In the genomic region with DNA sequence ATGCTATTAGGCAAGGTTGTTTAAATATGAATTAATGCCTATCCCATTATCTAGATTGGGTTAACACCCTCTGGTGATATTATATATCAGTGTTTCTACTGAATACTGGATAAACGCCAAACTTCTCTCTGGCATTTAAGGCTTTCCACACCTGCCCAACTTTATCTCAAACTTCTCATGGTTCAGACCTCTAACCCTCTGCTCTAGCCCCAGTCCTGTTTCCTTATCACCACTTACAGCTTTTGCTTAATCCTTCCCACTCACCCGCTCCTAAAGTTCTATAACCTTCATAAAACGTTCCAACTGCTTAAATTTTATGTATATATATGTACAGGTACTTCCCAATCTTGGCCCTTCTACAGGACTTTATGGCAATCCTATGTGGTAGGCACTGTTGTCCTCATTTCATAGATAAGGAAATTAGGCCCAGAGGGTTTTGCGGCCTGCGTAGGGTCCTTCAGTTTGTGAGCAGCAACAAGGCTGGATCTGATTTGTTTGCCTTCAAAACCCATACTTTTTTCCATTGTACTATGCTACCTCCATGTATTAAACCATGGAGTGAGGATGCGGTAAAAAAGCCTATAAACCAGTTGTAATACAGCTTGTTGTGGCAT, we compare ENCODE assay signal across 9 cellular contexts. TPM values are rescaled to one million over a fixed set of nuclear protein-coding genes. Genes with fewer than 3 reads are reported as not detected.
DNase-seq lines count a peak whose midpoint lies in the region; ATAC-seq and TF ChIP-seq lines count a peak whose summit lies in the region.
"Had no signal": no experiment of that assay in that cellular context is flagged by ENCODE, and none has a peak within 500 bp of the region (broad histone marks: within the 10 kb centered on the region; RNA-seq: fewer than 3 reads in every experiment).

No MANE protein-coding gene starts in this region.

- no peak overlapping the region for H2AFZ ChIP-seq in trophoblast cell (ENCODE audit: insufficient read depth, low read length, poor library complexity)

- TF ChIP-seq CTCF in Panc1 (IDR thresholded peaks at IDR 0.05): no peak
- no peak for TF ChIP-seq CTCF in endodermal cell (conservative IDR thresholded peaks at IDR 0.05)

- H3K4me1 Mint-ChIP-seq in endodermal cell: peaks cover 28% of the 10 kb centered on the region

- ATAC-seq in Panc1 (no peak), GM21528 (IDR thresholded peaks at IDR 0.05; ENCODE audit: low FRiP score, unreplicated experiment) (no peak), HG03469 (IDR thresholded peaks at IDR 0.05; ENCODE audit: unreplicated experiment) (no peak)

- H3K4me3 Mint-ChIP-seq in endodermal cell: peak overlapping the region; percentile 72

- H3K18ac ChIP-seq in trophoblast cell (ENCODE audit: low read length): no peak overlapping the region

- H3K14ac ChIP-seq in trophoblast cell (ENCODE audit: low read length): no peak overlapping the region

- H2AK5ac ChIP-seq in trophoblast cell (ENCODE audit: low read length): no peak overlapping the region

- no peaks in the 10 kb centered on the region for H3K9me3 Mint-ChIP-seq in endodermal cell

- H3K4me3 ChIP-seq in GM08714 (ENCODE audit: low read length) (peak overlapping the region; percentile 93), Panc1 (ENCODE audit: low read depth in 2 of 2, low read length in 2 of 2) (peak overlapping the region; percentile 80 to 85), endodermal cell (ENCODE audit: low read length) (peak overlapping the region; percentile 93), trophoblast cell (ENCODE audit: low read depth, low read length) (no peak overlapping the region)

- peaks cover 8% of the 10 kb centered on the region for H3K36me3 Mint-ChIP-seq in endodermal cell (ENCODE audit: low read depth)

- H4K12ac ChIP-seq in trophoblast cell (ENCODE audit: low read depth, low read length): no peak overlapping the region

- peaks cover 27% of the 10 kb centered on the region for H3K4me1 ChIP-seq in Panc1 (ENCODE audit: control insufficient read depth, insufficient read depth, low read length)
- peaks cover 8% of the 10 kb centered on the region for H3K4me1 ChIP-seq in endodermal cell (ENCODE audit: control insufficient read depth, insufficient read depth, low read length)
- H3K4me1 ChIP-seq in trophoblast cell (ENCODE audit: control insufficient read depth in 1 of 2, insufficient read depth in 2 of 2, low read length in 2 of 2): peaks cover 2 to 6% of the 10 kb centered on the region in 2 experiments

- H3K9ac ChIP-seq in endodermal cell (ENCODE audit: extremely low read depth, low read length, poor library complexity, severe bottlenecking) (no peak overlapping the region), trophoblast cell (ENCODE audit: low read length) (no peak overlapping the region)

- no peaks in the 10 kb centered on the region for H3K79me2 ChIP-seq in trophoblast cell (ENCODE audit: control insufficient read depth, insufficient read depth, low read length, poor library complexity)

- CTCF ChIA-PET in Panc1 (lab: Charles Lee): no interaction called here

- no peak overlapping the region for H3K4ac ChIP-seq in trophoblast cell (ENCODE audit: low read depth, low read length)

- intact Hi-C loops in Panc1 (cut with micrococcal nuclease; ENCODE audit: unreplicated experiment): no loop called here

- no peaks in the 10 kb centered on the region for H3K27me3 Mint-ChIP-seq in endodermal cell (ENCODE audit: insufficient read depth)

- no peak overlapping the region for H3K27ac Mint-ChIP-seq in endodermal cell

- H3K9me3 ChIP-seq in Panc1 (ENCODE audit: control insufficient read depth, insufficient read depth, low read depth, low read length): no peaks in the 10 kb centered on the region
- H3K9me3 ChIP-seq in endodermal cell (ENCODE audit: control insufficient read depth, low read length): no peaks in the 10 kb centered on the region
- no peaks in the 10 kb centered on the region for H3K9me3 ChIP-seq in trophoblast cell (ENCODE audit: insufficient read depth, low read depth, low read length)

- H3K4me2 ChIP-seq in trophoblast cell (ENCODE audit: low read length): peak overlapping the region; percentile 77

- no peak overlapping the region for H4K8ac ChIP-seq in trophoblast cell (ENCODE audit: low read depth, low read length)

- in situ Hi-C loops in Panc1 (cut with HindIII; ENCODE audit: low pct_unique_long_range_greater_than_20kb, low sequenced_read_pairs): no loop called here

- DNase-seq in Panc1 (ENCODE audit: low read depth, low spot score) (no peak), endodermal cell (no peak), trophoblast cell (no peak), amniotic stem cell (lab: John Stamatoyannopoulos, UW) (no peak), GDM1 (lab: John Stamatoyannopoulos, UW) (no peak)
- DNase-seq: SIG-M5 had no signal

- H4K91ac ChIP-seq in trophoblast cell (ENCODE audit: low read depth, low read length): no peak overlapping the region

- H3K36me3 ChIP-seq in Panc1 (ENCODE audit: control insufficient read depth, insufficient read depth, low read length) (peaks cover 3% of the 10 kb centered on the region), endodermal cell (ENCODE audit: control insufficient read depth, insufficient read depth, low read length) (peaks cover 7% of the 10 kb centered on the region), trophoblast cell (ENCODE audit: control insufficient read depth in 1 of 2, insufficient read depth in 2 of 2, low read length in 2 of 2) (peaks cover 3 to 5% of the 10 kb centered on the region in 2 experiments)

- no peaks in the 10 kb centered on the region for H3K27me3 ChIP-seq in Panc1 (ENCODE audit: control insufficient read depth, insufficient read depth, low read length)
- no peaks in the 10 kb centered on the region for H3K27me3 ChIP-seq in endodermal cell (ENCODE audit: control insufficient read depth, insufficient read depth, low read length, poor library complexity, severe bottlenecking)
- H3K27me3 ChIP-seq in trophoblast cell (ENCODE audit: insufficient read depth, low read length): no peaks in the 10 kb centered on the region

- H2BK12ac ChIP-seq in trophoblast cell (ENCODE audit: low read length): no peak overlapping the region

- POLR2A ChIA-PET in Panc1 (lab: Charles Lee): no interaction called here

- no peak overlapping the region for H2BK5ac ChIP-seq in trophoblast cell (ENCODE audit: low read depth, low read length, poor library complexity)

- H3K27ac ChIP-seq in Panc1 (ENCODE audit: low read length) (peak overlapping the region; percentile 86), endodermal cell (ENCODE audit: low read depth, low read length) (no peak overlapping the region), trophoblast cell (ENCODE audit: low read depth, low read length) (no peak overlapping the region)

- TSS peak; percentile 82 for BruUV-seq in Panc1 (replicated peaks; lab: Mats Ljungman, UMichigan)

- no peak overlapping the region for H2BK120ac ChIP-seq in trophoblast cell (ENCODE audit: insufficient read depth, low read length, poor library complexity)

- H3K23ac ChIP-seq in trophoblast cell (ENCODE audit: low read length): no peak overlapping the region

- H3K79me1 ChIP-seq in trophoblast cell (ENCODE audit: low read length): peaks cover 5% of the 10 kb centered on the region

- WGBS in endodermal cell (ENCODE audit: insufficient coverage in 1 of 2, insufficient read length in 1 of 2), 2 experiments: 79 to 83% methylated on average over 3 to 5 of the region's 6 CpGs
- WGBS in trophoblast cell (ENCODE audit: extremely low coverage, insufficient coverage, insufficient read length): no CpG with 5 or more reads among the region's 6 CpGs

RNA-seq across cellular contexts. Expression of gene LPCAT3, which starts 1.2 kb away (rescaled TPM):
- total RNA-seq in Panc1 (2021; ENCODE audit: unreplicated experiment) (54.3 TPM), endodermal cell (10 to 100 TPM; 33.6 to 86.7 TPM)
- 42.6 TPM for polyA plus RNA-seq in Panc1 (2012; ENCODE audit: insufficient read length)
- polyA plus RNA-seq in endodermal cell (2013, experiment 1 of 2): 32.5 TPM
- polyA plus RNA-seq in endodermal cell (2013, experiment 2 of 2): 31.8 TPM
- polyA plus RNA-seq in trophoblast cell (2013): 38.1 and 38.8 TPM in 2 replicates

RNA-seq across cellular contexts. Expression of gene C1S, which starts 43.5 kb away (rescaled TPM):
- total RNA-seq in Panc1 (2021; ENCODE audit: unreplicated experiment) (1.8 TPM), endodermal cell (10 to 100 TPM; 13.4 to 14.3 TPM)
- 1.4 TPM for polyA plus RNA-seq in Panc1 (2012; ENCODE audit: insufficient read length)
- polyA plus RNA-seq in endodermal cell (2013, experiment 1 of 2): 4.9 TPM
- 4.2 TPM for polyA plus RNA-seq in endodermal cell (2013, experiment 2 of 2)
- polyA plus RNA-seq in trophoblast cell (2013): 1.5 TPM in 2 replicates

RNA-seq across cellular contexts. Expression of gene EMG1, which starts 46.4 kb away (rescaled TPM):
- 54.9 TPM for total RNA-seq in Panc1 (2021; ENCODE audit: unreplicated experiment)
- 54.0 TPM for polyA plus RNA-seq in Panc1 (2012; ENCODE audit: insufficient read length)
- 100 to 1,000 TPM in 1 of 2 donors, 10 to 100 TPM in 1; 61.1 to 115 TPM for total RNA-seq in endodermal cell
- 29.1 TPM for polyA plus RNA-seq in endodermal cell (2013, experiment 1 of 2)
- polyA plus RNA-seq in endodermal cell (2013, experiment 2 of 2): 26.7 TPM
- polyA plus RNA-seq in trophoblast cell (2013): 38.4 and 42.9 TPM in 2 replicates

RNA-seq across cellular contexts. Expression of gene PHB2, which starts 46.6 kb away (rescaled TPM):
- total RNA-seq in Panc1 (2021; ENCODE audit: unreplicated experiment): 138 TPM
- 185 TPM for polyA plus RNA-seq in Panc1 (2012; ENCODE audit: insufficient read length)
- total RNA-seq in endodermal cell: 100 to 1,000 TPM; 260 to 512 TPM
- polyA plus RNA-seq in endodermal cell (2013, experiment 1 of 2): 270 TPM
- 248 TPM for polyA plus RNA-seq in endodermal cell (2013, experiment 2 of 2)
- 259 and 271 TPM in 2 replicates for polyA plus RNA-seq in trophoblast cell (2013)
